17 cellular contexts compared by ENCODE assay signal in genomic region chr16:49550666-49551065, GRCh38.
DNase-seq lines count a peak whose midpoint lies in the region; ATAC-seq and TF ChIP-seq lines count a peak whose summit lies in the region.
"Had no signal": no experiment of that assay in that cellular context is flagged by ENCODE, and none has a peak within 500 bp of the region (broad histone marks: within the 10 kb centered on the region; RNA-seq: fewer than 3 reads in every experiment).

No MANE protein-coding gene starts in this region.

- H3K9ac ChIP-seq in Loucy (ENCODE audit: low read depth, low read length, poor library complexity, severe bottlenecking), result no peak overlapping the region
- H3K9ac ChIP-seq: BLaER1 treated with 17β-estradiol and CSF1 and Interleukin-3, amounts not matched to agents 10 nM and 100 nM had no signal

- H3K36me3 ChIP-seq in Loucy (ENCODE audit: insufficient read depth, low read length) (no peaks in the 10 kb centered on the region), spleen (no peaks in the 10 kb centered on the region)

- H3K27ac ChIP-seq in spleen, result no peak overlapping the region
- H3K27ac ChIP-seq: 22Rv1; A549; BLaER1 treated with 17β-estradiol and CSF1 and Interleukin-3, amounts not matched to agents 10 nM and 100 nM; C4-2B had no signal

- no peaks in the 10 kb centered on the region for H3K79me2 ChIP-seq in Loucy (ENCODE audit: insufficient read depth, low read length)

- peak; percentile 58 for DNase-seq in spleen
- no peak for DNase-seq in epidermal melanocyte (ENCODE audit: insufficient read length, low spot score)
- DNase-seq in activated naive CD4-positive, alpha-beta T cell treated with anti-CD3 and anti-CD28 coated beads, Interleukin-2, amount 50 U/mL, for 72 hours (ENCODE audit: low spot score in 2 of 2), result no peak
- DNase-seq: AML-193; Caco-2; Calu3; CD4-positive, alpha-beta T cell; CD8-positive, alpha-beta T cell; DMS79 treated with DMSO at 0.1 percent for 48 hours; GF-D8 had no signal

- H3K27me3 ChIP-seq in Loucy (ENCODE audit: insufficient read depth, low read length, poor library complexity, severe bottlenecking) (no peaks in the 10 kb centered on the region), spleen (replicated peaks in 1 of 7) (no peaks in the 10 kb centered on the region)
- H3K27me3 ChIP-seq: BLaER1 treated with 17β-estradiol and CSF1 and Interleukin-3, amounts not matched to agents 10 nM and 100 nM had no signal

- H3K9me3 ChIP-seq in Loucy (ENCODE audit: insufficient read depth, low read depth, low read length), result no peaks in the 10 kb centered on the region
- no peaks in the 10 kb centered on the region for H3K9me3 ChIP-seq in spleen
- H3K9me3 ChIP-seq: A549; BLaER1 treated with 17β-estradiol and CSF1 and Interleukin-3, amounts not matched to agents 10 nM and 100 nM; Caco-2 had no signal

- H3K4me3 ChIP-seq in Loucy (ENCODE audit: low read length, poor library complexity, severe bottlenecking) (no peak overlapping the region), spleen (no peak overlapping the region)
- H3K4me3 ChIP-seq: A549; BLaER1 treated with 17β-estradiol and CSF1 and Interleukin-3, amounts not matched to agents 10 nM and 100 nM had no signal

- no peak for TF ChIP-seq CTCF in Loucy (conservative IDR thresholded peaks at IDR 0.05; ENCODE audit: low read length)
- TF ChIP-seq CTCF in spleen (IDR thresholded peaks at IDR 0.05 in 8 of 11, conservative IDR thresholded peaks at IDR 0.05 in 3 of 11), result no peak

- H3K4me1 ChIP-seq in Loucy (ENCODE audit: insufficient read depth, low read length, poor library complexity, severe bottlenecking), result peaks cover 12% of the 10 kb centered on the region
- H3K4me1 ChIP-seq in spleen, result peaks cover 0 to 5% (median 0%) of the 10 kb centered on the region in 6 donors
- H3K4me1 ChIP-seq: A549, Caco-2 had no signal

- H3F3A ChIP-seq in Loucy (ENCODE audit: low read depth), result no peaks in the 10 kb centered on the region

- TF ChIP-seq POLR2A in spleen (IDR thresholded peaks at IDR 0.05), result no peak

- H3K27ac Mint-ChIP-seq in activated naive CD4-positive, alpha-beta T cell treated with anti-CD3 and anti-CD28 coated beads, Interleukin-2, amount 50 U/mL, for 72 hours, result no peak overlapping the region
- H3K27ac Mint-ChIP-seq: B cell; CD4-positive, alpha-beta T cell; CD8-positive, alpha-beta T cell had no signal

- H3K4me2 ChIP-seq in Loucy (ENCODE audit: low read depth, low read length, poor library complexity, severe bottlenecking), result peak overlapping the region; percentile 18
- H3K4me2 ChIP-seq: A549 had no signal

- intact Hi-C loops in spleen (cut with DNase I; ENCODE audit: low total_unique reads), result no loop called here

- H4K20me1 ChIP-seq in Loucy (ENCODE audit: insufficient read depth, low read length, poor library complexity, severe bottlenecking), result no peaks in the 10 kb centered on the region

- H3K9me3 Mint-ChIP-seq in activated naive CD4-positive, alpha-beta T cell treated with anti-CD3 and anti-CD28 coated beads, Interleukin-2, amount 50 U/mL, for 72 hours, result no peaks in the 10 kb centered on the region
- H3K9me3 Mint-ChIP-seq: CD4-positive, alpha-beta T cell; CD8-positive, alpha-beta T cell had no signal

- H3K36me3 Mint-ChIP-seq in activated naive CD4-positive, alpha-beta T cell treated with anti-CD3 and anti-CD28 coated beads, Interleukin-2, amount 50 U/mL, for 72 hours, result no peaks in the 10 kb centered on the region
- H3K36me3 Mint-ChIP-seq: CD8-positive, alpha-beta T cell had no signal

- no peaks in the 10 kb centered on the region for H3K9me2 ChIP-seq in Loucy (replicated peaks; ENCODE audit: low read depth, low read length)

- no peak overlapping the region; the same call in 1 of the 2 replicates for H2AFZ ChIP-seq in Loucy (ENCODE audit: low read length)

- ATAC-seq in esophagus mucosa, result peak; percentile 18
- ATAC-seq in activated naive CD4-positive, alpha-beta T cell treated with anti-CD3 and anti-CD28 coated beads, Interleukin-2, amount 50 U/mL, for 72 hours, result no peak
- ATAC-seq: A549; CD8-positive, alpha-beta T cell had no signal

- WGBS in spleen, 5 donors, result 56 to 76% (median 70%) methylated on average over 5 to 6 of the region's 6 CpGs
